In the genomic region with DNA sequence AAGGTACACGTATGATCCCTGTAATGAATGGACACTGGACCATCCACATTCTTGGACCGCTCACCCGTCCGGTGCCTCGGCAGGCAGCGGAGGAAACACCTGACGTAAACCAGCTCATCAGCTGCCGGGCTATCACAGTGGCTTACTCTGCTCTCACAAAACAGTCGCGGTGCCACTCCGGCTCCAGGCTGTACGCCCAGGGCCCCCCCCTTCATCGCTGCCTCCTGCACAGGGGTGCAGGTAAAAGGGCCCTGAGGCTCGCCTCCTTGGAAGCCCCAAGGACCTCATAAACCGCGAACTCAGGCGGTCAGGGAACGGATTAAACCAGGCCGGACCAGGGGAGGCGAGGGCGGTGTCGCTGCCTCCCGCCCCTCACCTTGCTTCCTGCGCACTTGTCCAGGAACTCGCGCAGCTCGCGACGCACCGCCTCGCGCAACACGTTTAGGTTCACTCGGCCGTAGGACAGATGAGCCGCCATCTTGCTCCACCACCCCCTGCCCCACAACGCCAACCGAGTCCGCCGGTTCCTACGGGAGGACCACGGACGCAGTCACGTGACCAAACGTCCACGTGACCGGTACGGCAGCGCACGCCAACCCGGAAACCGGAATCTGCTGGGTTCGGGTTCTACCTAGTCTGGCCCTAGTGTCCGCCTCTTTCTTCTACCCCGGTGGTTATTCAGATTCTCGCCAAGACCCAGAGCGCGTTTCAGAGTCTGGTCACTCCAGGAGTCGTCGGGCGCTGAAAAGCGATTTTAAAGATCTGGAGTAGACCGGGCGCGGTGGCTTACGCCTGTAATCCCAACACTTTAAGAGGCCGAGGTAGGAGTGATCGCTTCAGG, we compare ENCODE assay signal across 8 cellular contexts. TPM values are rescaled to one million over a fixed set of nuclear protein-coding genes. Genes with fewer than 3 reads are reported as not detected.
DNase-seq lines count a peak whose midpoint lies in the region; ATAC-seq and TF ChIP-seq lines count a peak whose summit lies in the region.

VPS33A (minus strand) TSS at position 564 of the 841 bp plus-strand sequence; CDS start at position 478, 86 bp downstream.

- H3K27me3 ChIP-seq in Peyer's patch (no peaks in the 10 kb centered on the region), mucosa of stomach (ENCODE audit: control insufficient read depth, insufficient read depth, low read length) (no peaks in the 10 kb centered on the region)

- H3K4me1 ChIP-seq in Peyer's patch (peaks cover 0 to 11% (median 2%) of the 10 kb centered on the region in 4 donors), mucosa of stomach (ENCODE audit: control insufficient read depth, insufficient read depth, low read length) (peaks cover 3% of the 10 kb centered on the region)

- TF ChIP-seq CTCF in Peyer's patch (IDR thresholded peaks at IDR 0.05): no peak

- H3K9ac ChIP-seq in mucosa of stomach (ENCODE audit: low read length): peak within 1 kb of the TSS; percentile 93

- H3K27ac ChIP-seq in KOPT-K1 (ENCODE audit: low read depth, low read length, poor library complexity, severe bottlenecking) (peak within 1 kb of the TSS; percentile 67), Peyer's patch (peak within 1 kb of the TSS; percentile 88 to 95 (median 91))

- DNase-seq in DMS79 (lab: John Stamatoyannopoulos, UW) (peak; percentile 89), Peyer's patch (peak; percentile 93 to 98 (median 98))
- DNase-seq in activated T-cell treated with anti-CD3 and anti-CD28 coated beads, Interleukin-2, amount 50 U/mL, for 48 hours: peak; percentile 94 to 96
- DNase-seq in stimulated activated CD8-positive, alpha-beta memory T cell treated with anti-CD3 and anti-CD28 coated beads, Interleukin-4, amount 100 ng/mL, for 48 hours: peak; percentile 98

- no peaks in the 10 kb centered on the region for H3K9me3 ChIP-seq in KOPT-K1 (ENCODE audit: insufficient read depth, low read length, poor library complexity, severe bottlenecking)
- H3K9me3 ChIP-seq in Peyer's patch: no peaks in the 10 kb centered on the region
- H3K9me3 ChIP-seq in mucosa of stomach (ENCODE audit: control insufficient read depth, low read length): no peaks in the 10 kb centered on the region

- peak; percentile 55 to 64 for TF ChIP-seq POLR2A in Peyer's patch (IDR thresholded peaks at IDR 0.05)

- ATAC-seq in GM21786 (IDR thresholded peaks at IDR 0.05; ENCODE audit: unreplicated experiment) (peak; percentile 85), esophagus mucosa (peak; percentile 93)

- H3K4me3 ChIP-seq in Peyer's patch (peak within 1 kb of the TSS; percentile 81 to 96 (median 84)), mucosa of stomach (ENCODE audit: low read length) (peak within 1 kb of the TSS; percentile 96)

- H3K36me3 ChIP-seq in KOPT-K1 (ENCODE audit: insufficient read depth, low read length): peaks cover 27% of the 10 kb centered on the region
- peaks cover 0 to 31% (median 0%) of the 10 kb centered on the region in 3 donors for H3K36me3 ChIP-seq in Peyer's patch
- H3K36me3 ChIP-seq in mucosa of stomach (ENCODE audit: control insufficient read depth, insufficient read depth, low read length): no peaks in the 10 kb centered on the region

RNA-seq across cellular contexts. Expression of gene VPS33A, which starts in this region (rescaled TPM):
- total RNA-seq in Peyer's patch: 10 to 100 TPM; 13.1 to 18.2 (median 16.7) TPM
- 10.7 TPM for total RNA-seq in esophagus mucosa

Comparison
In these comparisons a context has a peak if more than half of its experiments do, and no peak if none do; other contexts are left out.
1. Peak in every context shown above with its lines: DNase-seq, ATAC-seq, H3K4me3 ChIP-seq and H3K27ac ChIP-seq.